13 cellular contexts compared by ENCODE assay signal in the genomic region with DNA sequence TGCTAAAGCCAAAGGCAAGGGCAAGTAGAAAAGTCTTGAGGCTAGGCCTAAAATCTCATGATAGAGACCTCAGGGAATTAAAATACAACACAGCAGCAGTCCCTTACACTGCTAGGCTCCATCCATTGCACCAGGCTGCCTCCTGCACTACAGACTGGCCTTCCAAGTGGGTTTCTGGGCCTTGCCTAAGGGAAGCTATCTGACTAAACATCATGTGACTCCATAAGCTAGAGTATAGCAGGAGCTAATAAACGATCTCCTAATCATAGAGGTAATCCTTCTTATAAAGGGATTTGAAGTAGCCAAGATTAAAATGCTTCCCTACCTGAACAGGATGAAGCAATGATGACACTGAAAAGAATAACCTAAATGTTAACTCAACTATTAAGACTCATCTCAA.
DNase-seq lines count a peak whose midpoint lies in the region; ATAC-seq and TF ChIP-seq lines count a peak whose summit lies in the region.
"Had no signal": no experiment of that assay in that cellular context is flagged by ENCODE, and none has a peak within 500 bp of the region (broad histone marks: within the 10 kb centered on the region; RNA-seq: fewer than 3 reads in every experiment).

No MANE protein-coding gene starts in this region.

- H3K27me3 Mint-ChIP-seq in stimulated activated naive CD8-positive, alpha-beta T cell treated with anti-CD3 and anti-CD28 coated beads, Interleukin-15, Interleukin-2, amounts not matched to agents 100 ng/mL and 50 ng/mL, for 24 hours: no peaks in the 10 kb centered on the region
- H3K27me3 Mint-ChIP-seq in immature natural killer cell (ENCODE audit: low read depth in 3 of 3): peaks cover 0 to 5% (median 2%) of the 10 kb centered on the region in 3 donors
- no peaks in the 10 kb centered on the region for H3K27me3 Mint-ChIP-seq in mesothelial cell of epicardium (ENCODE audit: low read depth)
- H3K27me3 Mint-ChIP-seq: activated B cell treated with CpG ODN at 0.5 μM for 24 hours; activated naive CD4-positive, alpha-beta T cell treated with anti-CD3 and anti-CD28 coated beads, Interleukin-2, amount 10 ng/mL, durations not matched to agents 7 days and 5 days; naive thymus-derived CD8-positive, alpha-beta T cell had no signal

- no peaks in the 10 kb centered on the region for H3K27me3 ChIP-seq in right lobe of liver
- H3K27me3 ChIP-seq: MG63 had no signal

- H3K36me3 Mint-ChIP-seq in stimulated activated naive CD8-positive, alpha-beta T cell treated with anti-CD3 and anti-CD28 coated beads, Interleukin-15, Interleukin-2, amounts not matched to agents 100 ng/mL and 50 ng/mL, for 24 hours (ENCODE audit: low read depth): peaks cover 73% of the 10 kb centered on the region
- H3K36me3 Mint-ChIP-seq in immature natural killer cell: peaks cover 38 to 65% (median 54%) of the 10 kb centered on the region in 3 donors
- H3K36me3 Mint-ChIP-seq in mesothelial cell of epicardium: peaks cover 57% of the 10 kb centered on the region

- intact Hi-C loops in right lobe of liver (cut with DNase I): no loop called here

- H3K27ac Mint-ChIP-seq in stimulated activated naive CD8-positive, alpha-beta T cell treated with anti-CD3 and anti-CD28 coated beads, Interleukin-15, Interleukin-2, amounts not matched to agents 100 ng/mL and 50 ng/mL, for 24 hours: peak overlapping the region; percentile 32
- H3K27ac Mint-ChIP-seq in immature natural killer cell (peak overlapping the region in 4 of 6 donors; percentile 4 to 62 (median 33)), mesothelial cell of epicardium (no peak overlapping the region)
- H3K27ac Mint-ChIP-seq: activated B cell treated with CpG ODN at 0.5 μM for 24 hours; activated naive CD4-positive, alpha-beta T cell treated with anti-CD3 and anti-CD28 coated beads, Interleukin-2, amount 10 ng/mL, durations not matched to agents 7 days and 5 days had no signal

- H3K36me3 ChIP-seq in right lobe of liver: peaks cover 0 to 42% (median 8%) of the 10 kb centered on the region in 4 donors

- WGBS in right lobe of liver (ENCODE audit: insufficient coverage, low coverage, low lambda C conversion rate, missing lambda C conversion rate): 64% methylated on average over 1 of the region's 1 CpG

- TF ChIP-seq CTCF in mesothelial cell of epicardium (IDR thresholded peaks at IDR 0.05; ENCODE audit: unreplicated experiment) (no peak), right lobe of liver (IDR thresholded peaks at IDR 0.05) (no peak)

- peaks cover 4% of the 10 kb centered on the region for H3K9me3 Mint-ChIP-seq in stimulated activated naive CD8-positive, alpha-beta T cell treated with anti-CD3 and anti-CD28 coated beads, Interleukin-15, Interleukin-2, amounts not matched to agents 100 ng/mL and 50 ng/mL, for 24 hours
- H3K9me3 Mint-ChIP-seq in immature natural killer cell (no peaks in the 10 kb centered on the region), mesothelial cell of epicardium (peaks cover 6% of the 10 kb centered on the region)

- no peak for DNase-seq in stimulated activated naive CD8-positive, alpha-beta T cell treated with anti-CD3 and anti-CD28 coated beads, Interleukin-15, Interleukin-2, amounts not matched to agents 100 U/mL and 50 U/mL, for 24 hours
- no peak for DNase-seq in immature natural killer cell
- no peak for DNase-seq in NAMALWA (ENCODE audit: low spot score)
- DNase-seq in mesothelial cell of epicardium (ENCODE audit: low spot score in 2 of 2, unreplicated experiment in 2 of 2): no peak
- no peak for DNase-seq in 8988T
- DNase-seq in right lobe of liver: no peak
- DNase-seq: activated B cell treated with CpG ODN at 0.5 μM for 24 hours; activated naive CD4-positive, alpha-beta T cell treated with anti-CD3 and anti-CD28 coated beads, Interleukin-2, amount 10 ng/mL, durations not matched to agents 7 days and 5 days; naive thymus-derived CD8-positive, alpha-beta T cell; NCI-H2081 had no signal

- H3K9me3 ChIP-seq in right lobe of liver: no peaks in the 10 kb centered on the region
- H3K9me3 ChIP-seq: MG63 had no signal

- no peak for ATAC-seq in stimulated activated naive CD8-positive, alpha-beta T cell treated with anti-CD3 and anti-CD28 coated beads, Interleukin-15, Interleukin-2, amounts not matched to agents 100 U/mL and 50 U/mL, for 24 hours
- ATAC-seq in right lobe of liver: no peak
- ATAC-seq: naive thymus-derived CD8-positive, alpha-beta T cell had no signal

- H3K4me1 ChIP-seq in right lobe of liver: no peaks in the 10 kb centered on the region

- no peak for TF ChIP-seq POLR2A in right lobe of liver (IDR thresholded peaks at IDR 0.05)

- peak overlapping the region; percentile 88 for H3K27ac ChIP-seq in angular gyrus (ENCODE audit: low read depth, low read length)
- H3K27ac ChIP-seq in right lobe of liver: no peak overlapping the region

- H3K4me3 ChIP-seq in right lobe of liver: no peak overlapping the region
- H3K4me3 ChIP-seq: MG63 had no signal

- no peak overlapping the region for H3K4me3 Mint-ChIP-seq in stimulated activated naive CD8-positive, alpha-beta T cell treated with anti-CD3 and anti-CD28 coated beads, Interleukin-15, Interleukin-2, amounts not matched to agents 100 ng/mL and 50 ng/mL, for 24 hours
- no peak overlapping the region for H3K4me3 Mint-ChIP-seq in immature natural killer cell
- H3K4me3 Mint-ChIP-seq in mesothelial cell of epicardium: no peak overlapping the region
- H3K4me3 Mint-ChIP-seq: activated B cell treated with CpG ODN at 0.5 μM for 24 hours; activated naive CD4-positive, alpha-beta T cell treated with anti-CD3 and anti-CD28 coated beads, Interleukin-2, amount 10 ng/mL, durations not matched to agents 7 days and 5 days; naive thymus-derived CD8-positive, alpha-beta T cell had no signal

- no peaks in the 10 kb centered on the region for H3K4me1 Mint-ChIP-seq in stimulated activated naive CD8-positive, alpha-beta T cell treated with anti-CD3 and anti-CD28 coated beads, Interleukin-15, Interleukin-2, amounts not matched to agents 100 ng/mL and 50 ng/mL, for 24 hours (ENCODE audit: low read depth)
- H3K4me1 Mint-ChIP-seq in immature natural killer cell: peaks cover 15 to 20% of the 10 kb centered on the region in 2 donors
- no peaks in the 10 kb centered on the region for H3K4me1 Mint-ChIP-seq in mesothelial cell of epicardium
- H3K4me1 Mint-ChIP-seq: activated B cell treated with CpG ODN at 0.5 μM for 24 hours; activated naive CD4-positive, alpha-beta T cell treated with anti-CD3 and anti-CD28 coated beads, Interleukin-2, amount 10 ng/mL, durations not matched to agents 7 days and 5 days had no signal
